Comparison of ENCODE assay signal across 1 cellular context in genomic region chr12:67647251-67647546, GRCh38.
A peak's percentile ranks its signal among the peaks of the same experiment; 100 is the strongest.
TF ChIP-seq lines count a peak whose summit lies in the region.

No MANE protein-coding gene starts in this region.

TF ChIP-seq in HepG2, 621 proteins besides CTCF, POLR2A, EP300 and RAD21 (continued from another document):
- TF ChIP-seq FOXO4 (CRISPR knock-in tag; conservative IDR thresholded peaks at IDR 0.05) (0 out of 2 replicates have a peak, but pooled peaks have one; percentile 46), ZKSCAN1 (IDR thresholded peaks at IDR 0.05; ENCODE audit: low read length) (peak; percentile 75), RFX3 (CRISPR knock-in tag; IDR thresholded peaks at IDR 0.05) (peak; percentile 49), ZNF121 (CRISPR knock-in tag; IDR thresholded peaks at IDR 0.05) (peak; percentile 95), JDP2 (CRISPR knock-in tag; IDR thresholded peaks at IDR 0.05; ENCODE audit: borderline replicate concordance) (no peak), RFX1 (IDR thresholded peaks at IDR 0.05) (peak; percentile 41; the same call in 1 of the 2 replicates), ZNF12 (CRISPR knock-in tag; IDR thresholded peaks at IDR 0.05) (no peak)
TF ChIP-seq in HepG2: peak in this region for 5.
